8 cellular contexts compared by ENCODE assay signal in the genomic region with DNA sequence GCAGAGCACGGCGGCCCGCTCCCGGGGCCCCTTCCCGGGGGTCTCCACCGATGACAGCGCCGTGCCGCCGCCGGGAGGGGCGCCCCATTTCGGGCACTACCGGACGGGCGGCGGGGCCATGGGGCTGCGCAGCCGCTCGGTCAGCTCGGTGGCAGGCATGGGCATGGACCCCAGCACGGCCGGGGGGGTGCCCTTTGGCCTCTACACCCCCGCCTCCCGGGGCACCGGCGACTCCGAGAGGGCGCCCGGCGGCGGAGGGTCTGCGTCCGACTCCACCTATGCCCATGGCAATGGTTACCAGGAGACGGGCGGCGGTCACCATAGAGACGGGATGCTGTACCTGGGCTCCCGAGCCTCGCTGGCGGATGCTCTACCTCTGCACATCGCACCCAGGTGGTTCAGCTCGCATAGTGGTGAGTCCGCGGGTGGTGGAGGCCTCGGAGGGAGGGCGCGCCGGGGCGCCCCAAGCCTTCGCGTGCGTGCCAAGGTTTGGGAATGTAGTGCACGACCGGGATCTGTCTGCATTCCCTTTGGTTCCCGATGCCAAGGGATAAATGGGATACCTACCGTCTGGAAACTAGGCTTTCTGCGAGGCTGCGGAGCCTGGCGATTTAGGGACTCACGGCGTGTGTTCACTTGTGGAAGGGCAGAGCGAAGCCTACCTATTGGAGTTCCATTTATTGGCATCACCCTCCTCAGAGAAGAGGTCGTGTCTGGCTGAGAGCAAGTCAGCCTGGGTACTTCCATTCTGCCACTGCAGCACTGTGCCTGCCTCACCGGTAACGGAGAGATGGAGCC. TPM values are rescaled to one million over a fixed set of nuclear protein-coding genes. Genes with fewer than 3 reads are reported as not detected.
DNase-seq lines count a peak whose midpoint lies in the region; ATAC-seq, FAIRE-seq and TF ChIP-seq lines count a peak whose summit lies in the region.

No MANE protein-coding gene starts in this region.

- DNase-seq in AG09309 (ENCODE audit: low read depth) = no peak
- peak; percentile 73 for DNase-seq in NCI-H146 (lab: John Stamatoyannopoulos, UW)
- peak; percentile 73 for DNase-seq in activated CD8-positive, alpha-beta T cell treated with anti-CD3 and anti-CD28 coated beads, Interleukin-2, amount 10 ng/mL, durations not matched to agents 7 days and 5 days
- DNase-seq in H1 (ENCODE audit: low read depth in 1 of 2, low spot score in 2 of 2) = peak in 1 of 2 experiments; percentile 85
- DNase-seq in mesenteric fat pad (ENCODE audit: low spot score) = peak; percentile 91
- DNase-seq in stimulated activated CD8-positive, alpha-beta memory T cell treated with anti-CD3 and anti-CD28 coated beads, Interleukin-15, amount 100 ng/mL, for 48 hours (ENCODE audit: low read depth in 2 of 2) = peak; percentile 18 to 32
- DNase-seq in NCI-H446 (lab: John Stamatoyannopoulos, UW) = no peak

- no peak overlapping the region for H2BK15ac ChIP-seq in H1 (ENCODE audit: low read length)

- H3K9me3 Mint-ChIP-seq in activated CD8-positive, alpha-beta T cell treated with anti-CD3 and anti-CD28 coated beads, Interleukin-2, amount 10 ng/mL, durations not matched to agents 7 days and 5 days (ENCODE audit: insufficient read depth) = no peaks in the 10 kb centered on the region

- peaks cover 34 to 52% of the 10 kb centered on the region in 2 experiments for H3K79me2 ChIP-seq in H1 (ENCODE audit: control insufficient read depth in 1 of 2, insufficient read depth in 2 of 2, low read length in 2 of 2)

- no peak overlapping the region for H4K5ac ChIP-seq in H1 (ENCODE audit: insufficient read length, low read depth, low read length)

- H4K91ac ChIP-seq in H1 (replicated peaks; ENCODE audit: insufficient read length, low read length) = no peak overlapping the region

- H3K27me3 Mint-ChIP-seq in activated CD8-positive, alpha-beta T cell treated with anti-CD3 and anti-CD28 coated beads, Interleukin-2, amount 10 ng/mL, durations not matched to agents 7 days and 5 days (ENCODE audit: low read depth) = peaks cover 20% of the 10 kb centered on the region

- H3K4me3 Mint-ChIP-seq in activated CD8-positive, alpha-beta T cell treated with anti-CD3 and anti-CD28 coated beads, Interleukin-2, amount 10 ng/mL, durations not matched to agents 7 days and 5 days = peak overlapping the region; percentile 74

- H3K9me3 ChIP-seq in H1 (ENCODE audit: insufficient read depth in 2 of 2, low read depth in 1 of 2, low read length in 1 of 2) = no peaks in the 10 kb centered on the region

- H3K56ac ChIP-seq in H1 (replicated peaks; ENCODE audit: insufficient read length, low read depth, low read length) = no peak overlapping the region

- peaks cover 9% of the 10 kb centered on the region for H3K23me2 ChIP-seq in H1 (ENCODE audit: low read depth, low read length)

- H2AK5ac ChIP-seq in H1 (ENCODE audit: low read depth, low read length) = no peak overlapping the region; the same call in 1 of the 2 replicates

- no peak for TF ChIP-seq RAD21 in H1 (IDR thresholded peaks at IDR 0.05 in 1 of 2, conservative IDR thresholded peaks at IDR 0.05 in 1 of 2; ENCODE audit: low read depth in 2 of 2, low read length in 2 of 2)

- ATAC-seq in GM19455 (IDR thresholded peaks at IDR 0.05; ENCODE audit: unreplicated experiment) = peak; percentile 37
- peak; percentile 37 for ATAC-seq in activated CD8-positive, alpha-beta T cell treated with anti-CD3 and anti-CD28 coated beads, Interleukin-2, amount 10 ng/mL, durations not matched to agents 7 days and 5 days

- CTCF ChIA-PET in activated CD8-positive, alpha-beta T cell treated with anti-CD3 and anti-CD28 coated beads, Interleukin-2, amount 10 ng/mL, durations not matched to agents 7 days and 5 days (lab: Charles Lee) = interaction anchor here (1.0 to 9.4 kb wide), 2 partner anchors 12 to 109 kb away, joined by 6 to 205 read pairs; no protein-coding TSS in a partner anchor
- CTCF ChIA-PET in H1 (lab: Charles Lee; ENCODE audit: partially characterized antibody) = interaction anchor here (4.2 to 9.3 kb wide), 2 partner anchors 98 to 115 kb away, joined by 24 to 171 read pairs; partner anchors contain the start of gene LDHD

- no peaks in the 10 kb centered on the region for H3K36me3 ChIP-seq in H1 (ENCODE audit: control insufficient read depth in 2 of 4, insufficient read depth in 4 of 4, low read length in 3 of 4)

- H3K9ac ChIP-seq in H1 (replicated peaks in 1 of 4; ENCODE audit: extremely low read depth in 1 of 4, low read depth in 3 of 4, low read length in 3 of 4) = peak overlapping the region in 3 of 4 experiments; percentile 3 to 25 (median 16); a peak in 3 of 7 replicates

- H3K4me3 ChIP-seq in AG09309 (ENCODE audit: control insufficient read depth, low read depth, low read length) (peak overlapping the region; percentile 56), H1 (ENCODE audit: extremely low read depth in 1 of 4, insufficient read depth in 2 of 4, low read depth in 3 of 4, low read length in 4 of 4) (peak overlapping the region; percentile 56 to 90 (median 70))

- no peak overlapping the region for H2BK5ac ChIP-seq in H1 (ENCODE audit: low read depth, low read length)

- no peak for TF ChIP-seq POLR2A in H1 (IDR thresholded peaks at IDR 0.05; ENCODE audit: control extremely low read depth in 1 of 2, low read depth in 2 of 2, low read length in 2 of 2)

- H4K8ac ChIP-seq in H1 (ENCODE audit: extremely low read depth, insufficient read depth, low read length) = peak overlapping the region; percentile 22; the same call in 1 of the 2 replicates

- TF ChIP-seq CTCF in AG09309 (IDR thresholded peaks at IDR 0.05; ENCODE audit: control insufficient read depth, insufficient read depth, low read depth, low read length, missing control alignments) = no peak
- no peak for TF ChIP-seq CTCF in H1 (IDR thresholded peaks at IDR 0.05; ENCODE audit: control extremely low read depth in 1 of 3, insufficient read depth in 1 of 3, low read depth in 1 of 3, low read length in 3 of 3)

- H3K23ac ChIP-seq in H1 (ENCODE audit: insufficient read length) = no peak overlapping the region

- H4K20me1 ChIP-seq in H1 (replicated peaks in 1 of 2; ENCODE audit: control insufficient read depth in 1 of 2, insufficient read depth in 2 of 2, low read length in 2 of 2) = peaks cover 20 to 26% of the 10 kb centered on the region in 2 experiments

- no peak overlapping the region for H2BK120ac ChIP-seq in H1 (replicated peaks; ENCODE audit: low read depth, low read length)

- no peak overlapping the region for H3K4ac ChIP-seq in H1 (replicated peaks; ENCODE audit: insufficient read length, low read depth, low read length)

- POLR2A ChIA-PET in activated CD8-positive, alpha-beta T cell treated with anti-CD3 and anti-CD28 coated beads, Interleukin-2, amount 10 ng/mL, durations not matched to agents 7 days and 5 days (lab: Charles Lee) = interaction anchor here (0.6 kb wide), 1 partner anchor 432 kb away, joined by 3 read pairs; no protein-coding TSS in a partner anchor
- POLR2A ChIA-PET in H1 (lab: Charles Lee; ENCODE audit: partially characterized antibody) = interaction anchor here (1.5 to 7.8 kb wide), 2 partner anchors 15 to 111 kb away, joined by 3 to 62 read pairs; partner anchors contain the start of gene WDR59

- peaks cover 6% of the 10 kb centered on the region for H3K36me3 Mint-ChIP-seq in activated CD8-positive, alpha-beta T cell treated with anti-CD3 and anti-CD28 coated beads, Interleukin-2, amount 10 ng/mL, durations not matched to agents 7 days and 5 days (ENCODE audit: low read depth)

- WGBS in H1 (ENCODE audit: extremely low coverage in 1 of 2, insufficient coverage in 1 of 2, insufficient read length in 1 of 2, insufficient replicate concordance in 2 of 2, low coverage in 1 of 2, low lambda C conversion rate in 2 of 2, missing lambda C conversion rate in 1 of 2), 2 experiments = 3% methylated on average over 48 of the region's 66 CpGs; no CpG with 5 or more reads in 1 of the 2 experiments

- no peak for TF ChIP-seq EP300 in H1 (IDR thresholded peaks at IDR 0.05; ENCODE audit: borderline replicate concordance in 1 of 2, low read depth in 2 of 2, low read length in 2 of 2)

- H3K4me2 ChIP-seq in H1 (ENCODE audit: insufficient read depth in 1 of 2, low read depth in 2 of 2, low read length in 2 of 2) = peak overlapping the region; percentile 84

- peak overlapping the region; percentile 81; the same call in 1 of the 2 replicates for H2BK12ac ChIP-seq in H1 (ENCODE audit: low read depth, low read length)

- peaks cover 9% of the 10 kb centered on the region for H3K79me1 ChIP-seq in H1 (ENCODE audit: low read depth, low read length)

- FAIRE-seq in H1 (lab: Jason Lieb, UNC) = no peak

- H3K18ac ChIP-seq in H1 (ENCODE audit: extremely low read depth, low read length) = no peak overlapping the region

- peaks cover 2 to 18% (median 12%) of the 10 kb centered on the region in 4 experiments; a peak in 6 of 7 replicates for H3K4me1 ChIP-seq in H1 (replicated peaks in 1 of 4; ENCODE audit: control insufficient read depth in 3 of 4, insufficient read depth in 4 of 4, low read length in 3 of 4)

- H2AFZ ChIP-seq in H1 (ENCODE audit: low read length) = no peak overlapping the region

- H2BK20ac ChIP-seq in H1 (ENCODE audit: low read length) = no peak overlapping the region

- no peak overlapping the region for H3K27ac ChIP-seq in H1 (ENCODE audit: low read depth, low read length)

- no peak overlapping the region for H3K27ac Mint-ChIP-seq in activated CD8-positive, alpha-beta T cell treated with anti-CD3 and anti-CD28 coated beads, Interleukin-2, amount 10 ng/mL, durations not matched to agents 7 days and 5 days

- no peak overlapping the region for H3K14ac ChIP-seq in H1 (ENCODE audit: insufficient read length)

- H3K27me3 ChIP-seq in H1 (replicated peaks in 1 of 4; ENCODE audit: control insufficient read depth in 3 of 4, extremely low read depth in 1 of 4, insufficient read depth in 3 of 4, low read length in 3 of 4) = no peaks in the 10 kb centered on the region; a peak in 1 of 7 replicates

- peaks cover 23% of the 10 kb centered on the region for H3K4me1 Mint-ChIP-seq in activated CD8-positive, alpha-beta T cell treated with anti-CD3 and anti-CD28 coated beads, Interleukin-2, amount 10 ng/mL, durations not matched to agents 7 days and 5 days (ENCODE audit: low read depth)

RNA-seq across cellular contexts. Expression of gene ZNRF1, which starts 1.1 kb away (rescaled TPM):
- 10 to 100 TPM in 1 of 2 experiments, 1 to 10 TPM in 1; 8.5 to 11.1 TPM for total RNA-seq in activated CD8-positive, alpha-beta T cell treated with anti-CD3 and anti-CD28 coated beads, Interleukin-2, amount 10 ng/mL, durations not matched to agents 7 days and 5 days
- total RNA-seq in H1 (2021; fragmentation: NEBNext Ultra II Directional; extraction: Animal tissue kit (Norgen Biotek cat#: 25700)) = 48.0 and 52.9 TPM in 2 replicates
- polyA plus RNA-seq in H1 (2011; rRNA removed) = 33.5 and 42.5 TPM in 2 replicates
- 30.2 TPM for polyA plus RNA-seq in H1 (2011; cell fraction: cytosol; rRNA removed)
- 55.1 TPM for polyA plus RNA-seq in H1 (2011; cell fraction: nucleus; rRNA removed)
- polyA plus RNA-seq in H1 (2012, experiment 1 of 2) = 30.6 to 46.2 TPM (median 40.5 TPM) in 4 replicates
- 23.2 TPM for polyA plus RNA-seq in H1 (2012, experiment 2 of 2)
- 48.2 TPM for polyA plus RNA-seq in H1 (2013, experiment 1 of 2)
- 43.2 TPM for polyA plus RNA-seq in H1 (2013, experiment 2 of 2)
- polyA minus RNA-seq in H1 (2011; rRNA and poly(A)+ RNA removed) = 21.6 and 37.6 TPM in 2 replicates
- 30.3 TPM for polyA minus RNA-seq in H1 (2011; cell fraction: cytosol; rRNA and poly(A)+ RNA removed)
- 43.5 TPM for polyA minus RNA-seq in H1 (2011; cell fraction: nucleus; rRNA and poly(A)+ RNA removed)
- 23.5 TPM for total RNA-seq in mesenteric fat pad

RNA-seq across cellular contexts. Expression of gene WDR59, which starts 15.0 kb away (rescaled TPM):
- 10 to 100 TPM; 58.3 to 63.5 TPM for total RNA-seq in activated CD8-positive, alpha-beta T cell treated with anti-CD3 and anti-CD28 coated beads, Interleukin-2, amount 10 ng/mL, durations not matched to agents 7 days and 5 days
- 107 and 124 TPM in 2 replicates for total RNA-seq in H1 (2021; fragmentation: NEBNext Ultra II Directional; extraction: Animal tissue kit (Norgen Biotek cat#: 25700))
- polyA plus RNA-seq in H1 (2011; rRNA removed) = 84.2 and 106 TPM in 2 replicates
- polyA plus RNA-seq in H1 (2011; cell fraction: cytosol; rRNA removed) = 97.0 TPM
- 198 TPM for polyA plus RNA-seq in H1 (2011; cell fraction: nucleus; rRNA removed)
- polyA plus RNA-seq in H1 (2012, experiment 1 of 2) = 59.4 to 74.2 TPM (median 64.9 TPM) in 4 replicates
- 28.9 TPM for polyA plus RNA-seq in H1 (2012, experiment 2 of 2)
- polyA plus RNA-seq in H1 (2013, experiment 1 of 2) = 35.9 TPM
- polyA plus RNA-seq in H1 (2013, experiment 2 of 2) = 38.4 TPM
- polyA minus RNA-seq in H1 (2011; rRNA and poly(A)+ RNA removed) = 160 and 167 TPM in 2 replicates
- 51.4 TPM for polyA minus RNA-seq in H1 (2011; cell fraction: cytosol; rRNA and poly(A)+ RNA removed)
- polyA minus RNA-seq in H1 (2011; cell fraction: nucleus; rRNA and poly(A)+ RNA removed) = 80.8 TPM
- total RNA-seq in mesenteric fat pad = 47.3 TPM

Comparison
In these comparisons a context has a peak if more than half of its experiments do, and no peak if none do; other contexts are left out.
1. DNase-seq: peak in NCI-H146 (single experiment), activated CD8-positive, alpha-beta T cell treated with anti-CD3 and anti-CD28 coated beads, Interleukin-2, amount 10 ng/mL, durations not matched to agents 7 days and 5 days (single experiment), mesenteric fat pad (single experiment) and stimulated activated CD8-positive, alpha-beta memory T cell treated with anti-CD3 and anti-CD28 coated beads, Interleukin-15, amount 100 ng/mL, for 48 hours (2 of 2); none in AG09309 (single experiment) and NCI-H446 (0 of 2).